17 cellular contexts compared by ENCODE assay signal in genomic region chr1:60133848-60134247, GRCh38.
DNase-seq lines count a peak whose midpoint lies in the region; ATAC-seq and TF ChIP-seq lines count a peak whose summit lies in the region.
"Had no signal": no experiment of that assay in that cellular context is flagged by ENCODE, and none has a peak within 500 bp of the region (broad histone marks: within the 10 kb centered on the region; RNA-seq: fewer than 3 reads in every experiment).

No MANE protein-coding gene starts in this region.

- H3K27me3 ChIP-seq in GM23338 (ENCODE audit: insufficient read depth), result no peaks in the 10 kb centered on the region

- H3K79me2 ChIP-seq in GM23338 (replicated peaks; ENCODE audit: insufficient read depth), result no peaks in the 10 kb centered on the region

- H3K4me3 ChIP-seq in AG10803 (ENCODE audit: low read length) (no peak overlapping the region), HFF-Myc (replicated peaks; ENCODE audit: low read depth, low read length) (no peak overlapping the region), GM23338 (no peak overlapping the region)

- ATAC-seq in GM23338 (no peak), HG02588 (IDR thresholded peaks at IDR 0.05; ENCODE audit: unreplicated experiment) (no peak)
- ATAC-seq: left cardiac atrium had no signal

- no peak overlapping the region for H3K27ac Mint-ChIP-seq in GM23338
- H3K27ac Mint-ChIP-seq: activated T-helper 2 cell treated with anti-CD3 and anti-CD28 coated beads, Interferon-gamma antibody, Interleukin-2, Interleukin-4, amounts not matched to agents 10 μg/mL and 5 μg/mL and 100 μg/mL, durations not matched to agents 14 hours and 24 hours and 36 hours; nephron progenitor cell had no signal

- H3K4me2 ChIP-seq in GM23338, result no peak overlapping the region

- no peak overlapping the region for H3K4me3 Mint-ChIP-seq in GM23338
- H3K4me3 Mint-ChIP-seq: nephron progenitor cell had no signal

- no peak overlapping the region for H3K27ac ChIP-seq in GM23338 (ENCODE audit: low read depth)

- H3K4me1 ChIP-seq in GM23338 (ENCODE audit: insufficient read depth), result no peaks in the 10 kb centered on the region
- H3K4me1 ChIP-seq: Caco-2 had no signal

- no peaks in the 10 kb centered on the region for H3K36me3 Mint-ChIP-seq in GM23338 (ENCODE audit: low read depth)

- H3K9me2 ChIP-seq in GM23338 (ENCODE audit: insufficient read depth), result no peaks in the 10 kb centered on the region

- no peaks in the 10 kb centered on the region; the same call in 2 of the 3 replicates for H3K4me1 Mint-ChIP-seq in GM23338
- H3K4me1 Mint-ChIP-seq: nephron progenitor cell had no signal

- H4K20me1 ChIP-seq in GM23338 (replicated peaks; ENCODE audit: insufficient read depth), result no peaks in the 10 kb centered on the region

- peak; percentile 91 for DNase-seq in AG10803 (ENCODE audit: low read depth)
- peak; percentile 82 for DNase-seq in HFF-Myc (ENCODE audit: extremely low read depth, low read depth)
- peak; percentile 8 for DNase-seq in amniotic epithelial cell (ENCODE audit: low read depth)
- DNase-seq in kidney tubule cell (ENCODE audit: low spot score), result peak; percentile 65
- no peak for DNase-seq in HuH-7.5 (ENCODE audit: low spot score)
- no peak for DNase-seq in kidney glomerular epithelial cell (lab: John Stamatoyannopoulos, UW)
- DNase-seq in GM23338 (ENCODE audit: low spot score), result no peak
- DNase-seq: activated CD4-positive, alpha-beta T cell treated with anti-CD3 and anti-CD28 coated beads for 48 hours; Caco-2; cerebellar nuclear complex; foreskin melanocyte; left cardiac atrium; NCI-H1048; NCI-H774; nephron progenitor cell had no signal

- H2AFZ ChIP-seq in GM23338, result no peak overlapping the region

- H3K36me3 ChIP-seq in GM23338 (ENCODE audit: insufficient read depth), result no peaks in the 10 kb centered on the region

- no peaks in the 10 kb centered on the region for H3K9me3 Mint-ChIP-seq in GM23338
- H3K9me3 Mint-ChIP-seq: activated T-helper 2 cell treated with anti-CD3 and anti-CD28 coated beads, Interferon-gamma antibody, Interleukin-2, Interleukin-4, amounts not matched to agents 10 μg/mL and 5 μg/mL and 100 μg/mL, durations not matched to agents 14 hours and 24 hours and 36 hours; nephron progenitor cell had no signal

- no peaks in the 10 kb centered on the region for H3F3A ChIP-seq in GM23338 (replicated peaks; ENCODE audit: low read depth)

- TF ChIP-seq CTCF in AG10803 (conservative IDR thresholded peaks at IDR 0.05; ENCODE audit: low read length), result no peak
- TF ChIP-seq CTCF in HFF-Myc (IDR thresholded peaks at IDR 0.05; ENCODE audit: low read depth, low read length, missing control alignments), result no peak
- TF ChIP-seq CTCF in GM23338 (conservative IDR thresholded peaks at IDR 0.05; ENCODE audit: low read depth in 2 of 2), result no peak

- H3K27me3 Mint-ChIP-seq in GM23338 (ENCODE audit: insufficient read depth, low read depth, poor library complexity), result no peaks in the 10 kb centered on the region

TF ChIP-seq in GM23338, 12 proteins besides CTCF, POLR2A, EP300 and RAD21:
- TF ChIP-seq ZNF114 (CRISPR knock-in tag; IDR thresholded peaks at IDR 0.05), result no peak
- no peak for TF ChIP-seq REST (IDR thresholded peaks at IDR 0.05; ENCODE audit: unreplicated experiment)
- TF ChIP-seq CREB1 (CRISPR knock-in tag; IDR thresholded peaks at IDR 0.05; ENCODE audit: low read depth), result no peak
- TF ChIP-seq POLR2AphosphoS5 (IDR thresholded peaks at IDR 0.05; ENCODE audit: low read depth), result no peak
- TF ChIP-seq ZNF462 (CRISPR knock-in tag; IDR thresholded peaks at IDR 0.05), result no peak
- no peak for TF ChIP-seq EZH2 (IDR thresholded peaks at IDR 0.05; ENCODE audit: low read depth, unreplicated experiment)

Comparison
In these comparisons a context has a peak if more than half of its experiments do, and no peak if none do; other contexts are left out.
1. DNase-seq: peak in AG10803 (single experiment), HFF-Myc (single experiment), amniotic epithelial cell (single experiment) and kidney tubule cell (single experiment); none in HuH-7.5 (single experiment), kidney glomerular epithelial cell (single experiment) and GM23338 (single experiment).